ENCODE assay signal across 20 cellular contexts in genomic region chr14:94827711-94828505, GRCh38. TPM values are rescaled to one million over a fixed set of nuclear protein-coding genes. Genes with fewer than 3 reads are reported as not detected.
DNase-seq lines count a peak whose midpoint lies in the region; ATAC-seq and TF ChIP-seq lines count a peak whose summit lies in the region.
"Had no signal": no experiment of that assay in that cellular context is flagged by ENCODE, and none has a peak within 500 bp of the region (broad histone marks: within the 10 kb centered on the region; RNA-seq: fewer than 3 reads in every experiment).

No MANE protein-coding gene starts in this region.

- no peak overlapping the region for H3K4me3 ChIP-seq in MG63
- no peak overlapping the region for H3K4me3 ChIP-seq in gastroesophageal sphincter
- no peak overlapping the region for H3K4me3 ChIP-seq in ovary
- no peak overlapping the region for H3K4me3 ChIP-seq in tibial artery
- no peak overlapping the region for H3K4me3 ChIP-seq in vagina
- no peak overlapping the region for H3K4me3 ChIP-seq in SK-N-SH (ENCODE audit: low read depth in 2 of 2, low read length in 1 of 2)
- H3K4me3 ChIP-seq: A549 had no signal

- H4K20me1 ChIP-seq in SK-N-SH (ENCODE audit: insufficient read depth): no peaks in the 10 kb centered on the region

- TF ChIP-seq POLR2A in gastroesophageal sphincter (IDR thresholded peaks at IDR 0.05): no peak
- TF ChIP-seq POLR2A in ovary (IDR thresholded peaks at IDR 0.05): no peak
- no peak for TF ChIP-seq POLR2A in vagina (IDR thresholded peaks at IDR 0.05)

- H3K9ac ChIP-seq in SK-N-SH: no peak overlapping the region

- no peaks in the 10 kb centered on the region for H3K36me3 ChIP-seq in MG63
- no peaks in the 10 kb centered on the region for H3K36me3 ChIP-seq in gastroesophageal sphincter
- H3K36me3 ChIP-seq in ovary: no peaks in the 10 kb centered on the region
- H3K36me3 ChIP-seq in tibial artery: no peaks in the 10 kb centered on the region
- H3K36me3 ChIP-seq in vagina: no peaks in the 10 kb centered on the region
- H3K36me3 ChIP-seq in SK-N-SH (replicated peaks in 1 of 2; ENCODE audit: control insufficient read depth in 1 of 2, insufficient read depth in 2 of 2, low read length in 1 of 2): no peaks in the 10 kb centered on the region

- CTCF ChIA-PET in SK-N-SH (lab: Yijun Ruan, JAX): interaction anchor here (1.4 kb wide), 1 partner anchor 604 kb away, joined by 3 read pairs; no protein-coding TSS in a partner anchor

- no peaks in the 10 kb centered on the region for H3F3A ChIP-seq in SK-N-SH (replicated peaks; ENCODE audit: insufficient read depth)

- TF ChIP-seq EP300 in gastroesophageal sphincter (IDR thresholded peaks at IDR 0.05) (no peak), ovary (IDR thresholded peaks at IDR 0.05) (no peak), SK-N-SH (IDR thresholded peaks at IDR 0.05; ENCODE audit: borderline replicate concordance in 1 of 2, low read depth in 1 of 2, low read length in 1 of 2) (no peak)

- intact Hi-C loops in ovary (cut with DNase I): no loop called here
- intact Hi-C loops in tibial artery (cut with DNase I; ENCODE audit: low total_unique reads): no loop called here
- intact Hi-C loops in vagina (cut with DNase I): no loop called here

- peak; percentile 87 for ATAC-seq in gastroesophageal sphincter
- ATAC-seq: A549, Panc1 had no signal

- H3K27me3 ChIP-seq in MG63 (no peaks in the 10 kb centered on the region), gastroesophageal sphincter (no peaks in the 10 kb centered on the region), ovary (no peaks in the 10 kb centered on the region), tibial artery (no peaks in the 10 kb centered on the region), vagina (no peaks in the 10 kb centered on the region), SK-N-SH (ENCODE audit: insufficient read depth) (no peaks in the 10 kb centered on the region)

- H3K79me2 ChIP-seq in SK-N-SH (ENCODE audit: insufficient read depth): no peaks in the 10 kb centered on the region

- no peak for TF ChIP-seq CTCF in gastroesophageal sphincter (IDR thresholded peaks at IDR 0.05)
- TF ChIP-seq CTCF in ovary (IDR thresholded peaks at IDR 0.05): no peak
- no peak for TF ChIP-seq CTCF in tibial artery (IDR thresholded peaks at IDR 0.05)
- TF ChIP-seq CTCF in vagina (IDR thresholded peaks at IDR 0.05): no peak
- TF ChIP-seq CTCF in SK-N-SH (IDR thresholded peaks at IDR 0.05): no peak

- peak; percentile 24 for DNase-seq in MG63
- DNase-seq in ovary: peak in 4 of 5 donors; percentile 18 to 61 (median 42)
- DNase-seq in tibial artery: peak; percentile 37 to 70
- DNase-seq in DMS114 treated with DMSO at 0.1 percent for 48 hours (lab: John Stamatoyannopoulos, UW; ENCODE audit: unreplicated experiment): no peak
- no peak for DNase-seq in vagina (ENCODE audit: extremely low spot score in 2 of 2)
- no peak for DNase-seq in SK-N-SH
- DNase-seq: COR-L47, DMS53, HCEC 1CT, Karpas-422, MV-4-11, NCI-H1417 treated with DMSO at 0.1 percent for 48 hours, NCI-H2029, NCI-H2171 treated with DMSO at 0.1 percent for 48 hours, NCI-H510A, NCI-H82 had no signal

- no peak overlapping the region for H3K4me2 ChIP-seq in SK-N-SH
- H3K4me2 ChIP-seq: A549 had no signal

- POLR2A ChIA-PET in SK-N-SH (lab: Yijun Ruan, JAX): no interaction called here

- H2AFZ ChIP-seq in SK-N-SH (ENCODE audit: low read depth): no peak overlapping the region

- H3K9me3 ChIP-seq in MG63 (no peaks in the 10 kb centered on the region), gastroesophageal sphincter (no peaks in the 10 kb centered on the region), ovary (no peaks in the 10 kb centered on the region), tibial artery (no peaks in the 10 kb centered on the region), vagina (peaks cover 4% of the 10 kb centered on the region), SK-N-SH (no peaks in the 10 kb centered on the region)

- no peaks in the 10 kb centered on the region for H3K9me2 ChIP-seq in SK-N-SH

- H3K4me1 ChIP-seq in gastroesophageal sphincter (peaks cover 0 to 17% (median 0%) of the 10 kb centered on the region in 3 donors), ovary (ENCODE audit: insufficient read depth) (peaks cover 2% of the 10 kb centered on the region), tibial artery (no peaks in the 10 kb centered on the region), vagina (peaks cover 10% of the 10 kb centered on the region), SK-N-SH (ENCODE audit: control insufficient read depth in 1 of 2, insufficient read depth in 2 of 2, low read depth in 1 of 2, low read length in 1 of 2) (no peaks in the 10 kb centered on the region; a peak in 1 of 4 replicates)

- TF ChIP-seq RAD21 in SK-N-SH (IDR thresholded peaks at IDR 0.05; ENCODE audit: low read length): no peak

- H3K27ac ChIP-seq in gastroesophageal sphincter (peak overlapping the region in 3 of 4 donors; percentile 45 to 61 (median 53)), ovary (no peak overlapping the region), tibial artery (no peak overlapping the region), vagina (no peak overlapping the region), SK-N-SH (ENCODE audit: low read depth in 2 of 2, low read length in 1 of 2) (no peak overlapping the region)
- H3K27ac ChIP-seq: A549 had no signal

- WGBS in gastroesophageal sphincter (ENCODE audit: low coverage in 1 of 2), 2 donors: 30 to 32% methylated on average over 7 to 9 of the region's 9 CpGs
- 26 to 32% (median 31%) methylated on average over 9 of the region's 9 CpGs for WGBS in ovary, 3 donors
- 41% methylated on average over 9 of the region's 9 CpGs for WGBS in SK-N-SH (ENCODE audit: low lambda C conversion rate)

TF ChIP-seq in SK-N-SH, 30 proteins besides CTCF, POLR2A, EP300 and RAD21:
- TF ChIP-seq ZBTB33 (IDR thresholded peaks at IDR 0.05; ENCODE audit: borderline replicate concordance, low read depth) (no peak), FOSL2 (IDR thresholded peaks at IDR 0.05; ENCODE audit: borderline replicate concordance, low read depth) (no peak), GABPA (IDR thresholded peaks at IDR 0.05; ENCODE audit: low read depth) (no peak), TEAD4 (IDR thresholded peaks at IDR 0.05; ENCODE audit: borderline replicate concordance, insufficient read depth) (no peak), POLR2AphosphoS5 (IDR thresholded peaks at IDR 0.05; ENCODE audit: low read depth, low read length) (no peak)

RNA-seq across cellular contexts. Expression of gene GSC, which starts 58.0 kb away (rescaled TPM):
- 0.26 TPM in 1 of 2 replicates, not detected in the other for total RNA-seq in MG63 (2014; rRNA removed; shearing (Covaris generic); ENCODE audit: low replicate concordance)
- total RNA-seq in gastroesophageal sphincter: 1 to 10 TPM in 1 of 4 donors, not detected in 3; 3.5 TPM
- total RNA-seq in ovary: under 1 TPM in 3 of 7 donors, not detected in 4; 0.25 to 0.53 (median 0.34) TPM
- under 1 TPM in 1 of 2 donors, not detected in 1; 0.15 TPM for polyA plus RNA-seq in ovary
- total RNA-seq in vagina: 1.7 TPM
- polyA plus RNA-seq in SK-N-SH (2012; rRNA removed): 0.75 and 1.3 TPM in 2 replicates
- 0.51 and 0.77 TPM in 2 replicates for polyA plus RNA-seq in SK-N-SH (2012; cell fraction: cytosol; rRNA removed)
- 0.66 and 1.0 TPM in 2 replicates for polyA plus RNA-seq in SK-N-SH (2012; cell fraction: nucleus; rRNA removed)
- polyA plus RNA-seq: CD14-positive monocyte had no signal

Comparison
In these comparisons a context has a peak if more than half of its experiments do, and no peak if none do; other contexts are left out.
1. DNase-seq: peak in MG63 (single experiment), ovary (4 of 5) and tibial artery (2 of 2); none in DMS114 treated with DMSO at 0.1 percent for 48 hours (single experiment), vagina (0 of 2) and SK-N-SH (single experiment).
2. H3K27ac ChIP-seq: peak in gastroesophageal sphincter (3 of 4); none in ovary (0 of 2), tibial artery (0 of 2), vagina (single experiment) and SK-N-SH (0 of 2).